Comparison of ENCODE assay signal across 16 cellular contexts in the genomic region with DNA sequence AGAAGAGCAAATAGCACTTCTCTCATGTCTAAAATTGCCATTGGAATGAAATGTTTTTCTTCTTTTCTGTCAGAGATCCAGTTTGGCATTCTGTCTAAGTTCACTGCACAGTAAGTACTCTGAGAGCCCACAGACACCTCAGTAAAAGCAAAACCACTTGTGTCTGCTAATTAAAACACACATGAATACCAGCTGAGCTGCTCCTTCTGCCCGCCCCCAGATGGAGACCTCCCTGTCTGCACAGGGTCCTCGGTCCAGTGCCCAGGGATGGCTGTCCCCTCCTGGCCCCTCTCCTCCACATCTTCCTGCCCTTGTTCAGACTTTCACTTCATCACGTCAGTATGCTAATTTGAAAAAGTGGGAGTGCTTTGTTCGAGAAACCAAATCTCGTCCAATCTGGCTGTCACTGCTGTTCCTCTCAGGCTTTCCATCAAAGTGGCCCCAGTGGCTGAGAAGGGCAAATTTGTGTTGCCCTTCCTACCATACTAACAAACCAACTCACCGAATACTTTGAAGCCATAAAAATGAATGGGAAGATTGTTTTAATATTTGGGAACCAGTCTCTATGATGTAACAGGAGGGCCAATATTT. TPM values are rescaled to one million over a fixed set of nuclear protein-coding genes. Genes with fewer than 3 reads are reported as not detected.
DNase-seq lines count a peak whose midpoint lies in the region; ATAC-seq, FAIRE-seq and TF ChIP-seq lines count a peak whose summit lies in the region.
"Had no signal": no experiment of that assay in that cellular context is flagged by ENCODE, and none has a peak within 500 bp of the region (broad histone marks: within the 10 kb centered on the region; RNA-seq: fewer than 3 reads in every experiment).

No MANE protein-coding gene starts in this region.

- peak overlapping the region; percentile 43; the same call in 1 of the 2 replicates for H2AFZ ChIP-seq in PC-9
- H2AFZ ChIP-seq: GM23338 had no signal

- intact Hi-C loops in PC-9 (cut with micrococcal nuclease; ENCODE audit: unreplicated experiment) (no loop called here), left ventricle myocardium inferior (cut with micrococcal nuclease) (no loop called here)

- POLR2A ChIA-PET in PC-9 (lab: Charles Lee; ENCODE audit: unreplicated experiment) = no interaction called here

- no peaks in the 10 kb centered on the region for H3K36me3 ChIP-seq in PC-9 (ENCODE audit: low read depth)
- H3K36me3 ChIP-seq in left ventricle myocardium inferior = no peaks in the 10 kb centered on the region

- H3K36me3 Mint-ChIP-seq in natural killer cell treated with Interleukin-12 subunit alpha and Interleukin-12 subunit beta and Interleukin-15 and Interleukin-18, amount 100 ng/mL, for 72 hours = no peaks in the 10 kb centered on the region
- H3K36me3 Mint-ChIP-seq in progenitor cell of endocrine pancreas (ENCODE audit: insufficient read depth) = no peaks in the 10 kb centered on the region
- H3K36me3 Mint-ChIP-seq: stimulated activated effector memory CD8-positive, alpha-beta T cell treated with anti-CD3 and anti-CD28 coated beads, Interleukin-12 subunit alpha, Interleukin-12 subunit beta, amount 100 ng/mL, for 72 hours had no signal

- H3K27me3 Mint-ChIP-seq in natural killer cell treated with Interleukin-12 subunit alpha and Interleukin-12 subunit beta and Interleukin-15 and Interleukin-18, amount 100 ng/mL, for 72 hours = peaks cover 5 to 11% of the 10 kb centered on the region in 2 donors
- H3K27me3 Mint-ChIP-seq in progenitor cell of endocrine pancreas = no peaks in the 10 kb centered on the region

- H3K27me3 ChIP-seq in PC-9 (ENCODE audit: insufficient read depth, low read depth) = no peaks in the 10 kb centered on the region
- H3K27me3 ChIP-seq in left ventricle myocardium inferior (ENCODE audit: low read depth) = no peaks in the 10 kb centered on the region

- no peak overlapping the region for H3K27ac Mint-ChIP-seq in natural killer cell treated with Interleukin-12 subunit alpha and Interleukin-12 subunit beta and Interleukin-15 and Interleukin-18, amount 100 ng/mL, for 72 hours
- H3K27ac Mint-ChIP-seq in progenitor cell of endocrine pancreas = no peak overlapping the region
- H3K27ac Mint-ChIP-seq: GM23338; stimulated activated effector memory CD8-positive, alpha-beta T cell treated with anti-CD3 and anti-CD28 coated beads, Interleukin-12 subunit alpha, Interleukin-12 subunit beta, amount 100 ng/mL, for 72 hours had no signal

- no peak for TF ChIP-seq CTCF in PC-9 (conservative IDR thresholded peaks at IDR 0.05)
- TF ChIP-seq CTCF in left ventricle myocardium inferior (IDR thresholded peaks at IDR 0.05; ENCODE audit: borderline replicate concordance) = no peak
- TF ChIP-seq CTCF in progenitor cell of endocrine pancreas (IDR thresholded peaks at IDR 0.05; ENCODE audit: unreplicated experiment) = no peak

- no peaks in the 10 kb centered on the region for H4K20me1 ChIP-seq in PC-9 (ENCODE audit: insufficient read depth)

- peaks cover 10 to 16% of the 10 kb centered on the region in 2 donors for H3K4me1 Mint-ChIP-seq in natural killer cell treated with Interleukin-12 subunit alpha and Interleukin-12 subunit beta and Interleukin-15 and Interleukin-18, amount 100 ng/mL, for 72 hours (ENCODE audit: low read depth in 2 of 2)
- peaks cover 6% of the 10 kb centered on the region for H3K4me1 Mint-ChIP-seq in progenitor cell of endocrine pancreas (ENCODE audit: low read depth)

- BruUV-seq in PC-9 (replicated peaks; lab: Mats Ljungman, UMichigan) = no TSS peak

- no peak overlapping the region for H3K4me2 ChIP-seq in PC-9
- H3K4me2 ChIP-seq: GM23338 had no signal

- H3K4me1 ChIP-seq in PC-9 (replicated peaks; ENCODE audit: insufficient read depth) (no peaks in the 10 kb centered on the region), left ventricle myocardium inferior (peaks cover 7% of the 10 kb centered on the region)
- H3K4me1 ChIP-seq: psoas muscle had no signal

- H3K9me3 Mint-ChIP-seq in natural killer cell treated with Interleukin-12 subunit alpha and Interleukin-12 subunit beta and Interleukin-15 and Interleukin-18, amount 100 ng/mL, for 72 hours = no peaks in the 10 kb centered on the region
- no peaks in the 10 kb centered on the region for H3K9me3 Mint-ChIP-seq in progenitor cell of endocrine pancreas (ENCODE audit: low read depth)
- H3K9me3 Mint-ChIP-seq: GM23338; stimulated activated effector memory CD8-positive, alpha-beta T cell treated with anti-CD3 and anti-CD28 coated beads, Interleukin-12 subunit alpha, Interleukin-12 subunit beta, amount 100 ng/mL, for 72 hours had no signal

- H3K79me2 ChIP-seq in PC-9 (ENCODE audit: low read depth) = no peaks in the 10 kb centered on the region

- no peaks in the 10 kb centered on the region for H3K9me2 ChIP-seq in PC-9 (ENCODE audit: insufficient read depth)

- H3K4me3 Mint-ChIP-seq in natural killer cell treated with Interleukin-12 subunit alpha and Interleukin-12 subunit beta and Interleukin-15 and Interleukin-18, amount 100 ng/mL, for 72 hours = no peak overlapping the region
- H3K4me3 Mint-ChIP-seq in progenitor cell of endocrine pancreas (ENCODE audit: low read depth) = no peak overlapping the region
- H3K4me3 Mint-ChIP-seq: GM23338; stimulated activated effector memory CD8-positive, alpha-beta T cell treated with anti-CD3 and anti-CD28 coated beads, Interleukin-12 subunit alpha, Interleukin-12 subunit beta, amount 100 ng/mL, for 72 hours had no signal

- FAIRE-seq in GM18507 (lab: Jason Lieb, UNC) = peak; percentile 18

- H3K9me3 ChIP-seq in PC-9 (ENCODE audit: insufficient read depth, low read depth) (no peaks in the 10 kb centered on the region), left ventricle myocardium inferior (replicated peaks) (no peaks in the 10 kb centered on the region)
- H3K9me3 ChIP-seq: psoas muscle had no signal

- DNase-seq in GM18507 (ENCODE audit: extremely low spot score, insufficient read length, low read depth) (peak; percentile 2), PC-9 (no peak), left ventricle myocardium inferior (no peak), putamen (ENCODE audit: low spot score) (peak; percentile 7), SKM-1 treated with dmso at 0.1 percent for 144 hours (lab: John Stamatoyannopoulos, UW; ENCODE audit: unreplicated experiment) (no peak), progenitor cell of endocrine pancreas (ENCODE audit: low spot score, unreplicated experiment) (no peak)
- no peak for DNase-seq in natural killer cell treated with Interleukin-12 subunit alpha and Interleukin-12 subunit beta and Interleukin-15 and Interleukin-18, amount 100 ng/mL, for 72 hours (ENCODE audit: low spot score)
- DNase-seq: NCI-H1694; NCI-H526; psoas muscle; SHP77; stimulated activated CD4-positive, alpha-beta T cell treated with anti-CD3 and anti-CD28 coated beads, Interleukin-4, amount 100 ng/mL, for 4 hours had no signal

- CTCF ChIA-PET in PC-9 (lab: Charles Lee) = interaction anchor here (0.6 kb wide), 1 partner anchor 286 kb away, joined by 3 read pairs; no protein-coding TSS in a partner anchor

- ATAC-seq in natural killer cell treated with Interleukin-12 subunit alpha and Interleukin-12 subunit beta and Interleukin-15 and Interleukin-18, amount 100 ng/mL, for 72 hours = no peak
- no peak for ATAC-seq in GM21825 (IDR thresholded peaks at IDR 0.05; ENCODE audit: unreplicated experiment)
- ATAC-seq: GM23338; psoas muscle; stimulated activated effector memory CD8-positive, alpha-beta T cell treated with anti-CD3 and anti-CD28 coated beads, Interleukin-12 subunit alpha, Interleukin-12 subunit beta, amount 100 ng/mL, for 72 hours had no signal

- no peaks in the 10 kb centered on the region for H3F3A ChIP-seq in PC-9 (ENCODE audit: insufficient read depth, low read depth)

- H3K4me3 ChIP-seq in PC-9 (no peak overlapping the region), left ventricle myocardium inferior (peak overlapping the region; percentile 49)
- H3K4me3 ChIP-seq: GM23338, psoas muscle had no signal

- no peak overlapping the region for H3K27ac ChIP-seq in PC-9
- peak overlapping the region; percentile 39 for H3K27ac ChIP-seq in left ventricle myocardium inferior (replicated peaks)
- H3K27ac ChIP-seq: C4-2B, psoas muscle had no signal

RNA-seq across cellular contexts. Expression of a gene that starts 43.5 kb away (rescaled TPM):
- not detected in 2 replicates for total RNA-seq in PC-9 (2021)
- total RNA-seq in left ventricle myocardium inferior = not detected
- total RNA-seq in natural killer cell treated with Interleukin-12 subunit alpha and Interleukin-12 subunit beta and Interleukin-15 and Interleukin-18, amount 100 ng/mL, for 72 hours = not detected
- total RNA-seq in progenitor cell of endocrine pancreas = 0.31 and 0.47 TPM in 2 replicates
- total RNA-seq: GM23338, psoas muscle had no signal

Comparison
In these comparisons a context has a peak if more than half of its experiments do, and no peak if none do; other contexts are left out.
1. DNase-seq: peak in GM18507 (single experiment) and putamen (single experiment); none in PC-9 (0 of 2), left ventricle myocardium inferior (single experiment), natural killer cell treated with Interleukin-12 subunit alpha and Interleukin-12 subunit beta and Interleukin-15 and Interleukin-18, amount 100 ng/mL, for 72 hours (single experiment), SKM-1 treated with dmso at 0.1 percent for 144 hours (single experiment) and progenitor cell of endocrine pancreas (single experiment).